Comparison of ENCODE assay signal across 8 cellular contexts in the genomic region with DNA sequence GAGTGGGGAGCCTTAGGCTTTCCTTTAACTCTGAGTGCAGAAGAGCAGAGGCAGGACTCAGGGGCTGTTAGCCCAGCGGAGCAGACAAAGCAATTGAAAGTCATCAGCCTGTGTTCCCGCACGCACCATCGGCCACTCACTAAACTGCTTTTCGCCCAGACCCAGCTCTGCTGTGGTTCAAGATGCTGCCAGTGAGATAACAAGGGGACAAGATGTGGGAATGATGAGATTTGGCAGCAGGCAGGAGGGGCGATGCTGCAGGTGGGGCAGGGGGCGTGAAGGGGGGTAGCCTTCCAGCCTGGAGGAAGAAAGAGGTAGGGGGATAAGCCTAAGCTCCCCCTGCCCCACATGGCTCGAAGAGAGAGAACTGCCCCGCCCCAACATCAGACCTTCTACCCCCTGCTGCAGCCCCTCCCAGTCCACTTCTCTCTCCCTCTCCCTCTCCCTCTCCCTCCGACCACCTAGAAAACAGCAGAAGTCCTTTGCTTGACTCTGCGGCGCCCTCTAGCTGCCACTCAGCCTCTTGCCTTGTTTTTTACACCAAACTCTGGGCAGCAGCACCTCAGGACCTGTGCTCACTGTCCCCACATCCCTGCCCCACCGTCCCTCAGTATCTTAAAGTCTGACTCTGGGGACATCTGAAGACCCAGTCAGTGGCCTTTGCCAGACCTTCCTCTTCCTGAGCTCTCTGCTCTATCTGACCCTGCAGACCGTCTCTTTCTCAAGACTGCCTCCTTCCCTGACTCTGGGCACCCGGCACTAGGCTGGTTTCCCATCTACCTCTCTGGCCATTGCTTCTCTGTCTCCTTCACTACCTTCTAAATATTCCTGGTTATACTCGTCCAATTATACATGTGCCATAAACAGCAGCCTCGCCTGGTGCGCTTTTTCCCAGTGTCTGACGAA.
DNase-seq lines count a peak whose midpoint lies in the region; ATAC-seq, FAIRE-seq and TF ChIP-seq lines count a peak whose summit lies in the region.

No MANE protein-coding gene starts in this region.

- H3K27ac ChIP-seq in SJCRH30 (no peak overlapping the region), pancreas (no peak overlapping the region), upper lobe of left lung (no peak overlapping the region)

- intact Hi-C loops in pancreas (cut with DNase I) = loop anchor here in 1 of 3 donors (10.0 kb wide), 1 partner anchor 294 kb away; a partner anchor contains a TSS

- ATAC-seq in pancreas = peak in 3 of 4 donors; percentile 72 to 85 (median 74)
- ATAC-seq in upper lobe of left lung (ENCODE audit: low FRiP score in 2 of 2) = peak in 1 of 2 donors; percentile 76
- ATAC-seq in HG03097 (IDR thresholded peaks at IDR 0.05; ENCODE audit: low FRiP score, unreplicated experiment) = no peak

- DNase-seq in D341Med (ENCODE audit: low spot score) = peak; percentile 69
- peak; percentile 51 for DNase-seq in KG1 (lab: John Stamatoyannopoulos, UW)
- DNase-seq in SJCRH30 = peak; percentile 76 to 84
- DNase-seq in activated naive CD4-positive, alpha-beta T cell treated with Interleukin-2 at 50 U/mL for 16 hours = peak; percentile 59
- DNase-seq in germinal center (ENCODE audit: low spot score) = peak; percentile 69
- peak in 5 of 6 donors; percentile 40 to 89 (median 64) for DNase-seq in pancreas
- DNase-seq in upper lobe of left lung = peak in 1 of 2 donors; percentile 78

- TF ChIP-seq CTCF in pancreas (IDR thresholded peaks at IDR 0.05) = peak; percentile 39 to 72 (median 56)
- TF ChIP-seq CTCF in upper lobe of left lung (IDR thresholded peaks at IDR 0.05) = peak; percentile 52 to 69 (median 67)

- peaks cover 32% of the 10 kb centered on the region for H3K4me1 ChIP-seq in SJCRH30
- H3K4me1 ChIP-seq in pancreas = no peaks in the 10 kb centered on the region
- H3K4me1 ChIP-seq in upper lobe of left lung = peaks cover 7 to 18% (median 13%) of the 10 kb centered on the region in 4 donors

- TF ChIP-seq EP300 in upper lobe of left lung (IDR thresholded peaks at IDR 0.05) = no peak

- no peak overlapping the region for H3K4me3 ChIP-seq in SJCRH30
- H3K4me3 ChIP-seq in pancreas = no peak overlapping the region
- H3K4me3 ChIP-seq in upper lobe of left lung = no peak overlapping the region

- FAIRE-seq in pancreas (lab: Jason Lieb, UNC) = no peak

- H3K27me3 ChIP-seq in SJCRH30 (no peaks in the 10 kb centered on the region), pancreas (no peaks in the 10 kb centered on the region), upper lobe of left lung (no peaks in the 10 kb centered on the region)

- H3K36me3 ChIP-seq in SJCRH30 = no peaks in the 10 kb centered on the region
- no peaks in the 10 kb centered on the region for H3K36me3 ChIP-seq in pancreas
- no peaks in the 10 kb centered on the region for H3K36me3 ChIP-seq in upper lobe of left lung

- WGBS in pancreas, 2 donors = 48 to 56% methylated on average over 18 to 19 of the region's 19 CpGs
- 55 to 56% methylated on average over 19 of the region's 19 CpGs for WGBS in upper lobe of left lung, 2 donors

- H3K9me3 ChIP-seq in SJCRH30 (replicated peaks) = no peaks in the 10 kb centered on the region
- H3K9me3 ChIP-seq in pancreas = no peaks in the 10 kb centered on the region
- H3K9me3 ChIP-seq in upper lobe of left lung = no peaks in the 10 kb centered on the region

- TF ChIP-seq POLR2A in upper lobe of left lung (IDR thresholded peaks at IDR 0.05) = no peak
